ENCODE assay signal across 15 cellular contexts in the genomic region with DNA sequence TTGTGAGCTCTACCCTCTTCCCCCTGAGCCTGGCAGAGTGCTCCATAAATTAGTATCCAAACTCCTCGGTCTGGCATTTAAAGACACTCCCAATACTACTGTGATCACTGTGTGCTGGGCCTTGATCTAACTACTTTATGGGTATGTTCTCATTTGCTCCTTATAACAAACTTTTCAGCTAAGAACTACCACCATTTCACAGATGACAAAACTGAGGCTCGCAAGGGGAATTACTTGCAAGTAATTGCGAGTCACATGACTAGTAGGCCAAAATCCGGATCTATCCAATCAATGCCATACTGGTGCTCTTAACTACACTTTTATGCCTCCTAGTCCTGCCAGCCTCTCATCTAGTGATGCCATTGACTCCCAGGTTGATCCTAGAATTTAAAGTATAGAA. TPM values are rescaled to one million over a fixed set of nuclear protein-coding genes. Genes with fewer than 3 reads are reported as not detected.
DNase-seq lines count a peak whose midpoint lies in the region; ATAC-seq and TF ChIP-seq lines count a peak whose summit lies in the region.
"Had no signal": no experiment of that assay in that cellular context is flagged by ENCODE, and none has a peak within 500 bp of the region (broad histone marks: within the 10 kb centered on the region; RNA-seq: fewer than 3 reads in every experiment).

No MANE protein-coding gene starts in this region.

- WGBS in SK-N-SH (ENCODE audit: low lambda C conversion rate), result 99% methylated on average over 4 of the region's 4 CpGs
- WGBS in stomach, 5 donors, result 92 to 96% (median 95%) methylated on average over 4 of the region's 4 CpGs

- TF ChIP-seq CTCF in HEK293 (tag by site-specific recombination; IDR thresholded peaks at IDR 0.05), result no peak
- no peak for TF ChIP-seq CTCF in SK-N-SH (IDR thresholded peaks at IDR 0.05)
- TF ChIP-seq CTCF in stomach (IDR thresholded peaks at IDR 0.05), result no peak

- no peak overlapping the region for H3K4me3 Mint-ChIP-seq in activated naive CD4-positive, alpha-beta T cell treated with anti-CD3 and anti-CD28 coated beads for 36 hours
- H3K4me3 Mint-ChIP-seq in central memory CD8-positive, alpha-beta T cell, result no peak overlapping the region
- H3K4me3 Mint-ChIP-seq in stimulated activated effector memory CD8-positive, alpha-beta T cell treated with anti-CD3 and anti-CD28 coated beads, Interleukin-12 subunit alpha, Interleukin-12 subunit beta, amount 100 ng/mL, for 72 hours, result no peak overlapping the region
- H3K4me3 Mint-ChIP-seq: B cell, H9 had no signal

- POLR2A ChIA-PET in HEK293 (lab: Yijun Ruan, JAX) (no interaction called here), SK-N-SH (lab: Yijun Ruan, JAX) (no interaction called here)

- no peaks in the 10 kb centered on the region for H4K20me1 ChIP-seq in SK-N-SH (ENCODE audit: insufficient read depth)

- peaks cover 11% of the 10 kb centered on the region for H3F3A ChIP-seq in SK-N-SH (replicated peaks; ENCODE audit: insufficient read depth)

- H3K4me1 ChIP-seq in HEK293 (ENCODE audit: control insufficient read depth, insufficient read depth, low read length) (peaks cover 7% of the 10 kb centered on the region), SK-N-SH (ENCODE audit: control insufficient read depth in 1 of 2, insufficient read depth in 2 of 2, low read depth in 1 of 2, low read length in 1 of 2) (peaks cover 6 to 12% of the 10 kb centered on the region in 2 experiments; a peak in 3 of 4 replicates), stomach (peaks cover 6 to 22% (median 18%) of the 10 kb centered on the region in 4 donors)

- DNase-seq in activated naive CD4-positive, alpha-beta T cell treated with anti-CD3 and anti-CD28 coated beads, Interleukin-2, amount 50 U/mL, for 72 hours (ENCODE audit: low spot score in 2 of 2), result no peak
- DNase-seq in activated naive CD4-positive, alpha-beta T cell treated with anti-CD3 and anti-CD28 coated beads for 36 hours, result no peak
- DNase-seq in central memory CD8-positive, alpha-beta T cell (ENCODE audit: low spot score in 2 of 2), result no peak
- DNase-seq in stimulated activated effector memory CD8-positive, alpha-beta T cell treated with anti-CD3 and anti-CD28 coated beads, Interleukin-12 subunit alpha, Interleukin-12 subunit beta, amount 100 ng/mL, for 72 hours (ENCODE audit: low spot score in 2 of 2), result no peak
- no peak for DNase-seq in SK-N-SH
- no peak for DNase-seq in stomach
- DNase-seq: C1 segment of cervical spinal cord; Caco-2; CD4-positive, alpha-beta memory T cell; DND-41; GDM1; GOT3; H9 had no signal

- no peak overlapping the region for H3K4me2 ChIP-seq in SK-N-SH

- no peaks in the 10 kb centered on the region for H3K27me3 Mint-ChIP-seq in activated naive CD4-positive, alpha-beta T cell treated with anti-CD3 and anti-CD28 coated beads for 36 hours (ENCODE audit: low read depth)
- no peaks in the 10 kb centered on the region for H3K27me3 Mint-ChIP-seq in central memory CD8-positive, alpha-beta T cell
- H3K27me3 Mint-ChIP-seq: B cell; CD4-positive, alpha-beta memory T cell had no signal

- H3K27me3 ChIP-seq in SK-N-SH (ENCODE audit: insufficient read depth), result no peaks in the 10 kb centered on the region
- H3K27me3 ChIP-seq in stomach, result no peaks in the 10 kb centered on the region

- H3K4me3 ChIP-seq in HEK293 (ENCODE audit: low read depth, low read length) (no peak overlapping the region), SK-N-SH (ENCODE audit: low read depth in 2 of 2, low read length in 1 of 2) (no peak overlapping the region), stomach (no peak overlapping the region)

- CTCF ChIA-PET in activated naive CD4-positive, alpha-beta T cell treated with anti-CD3 and anti-CD28 coated beads for 36 hours (lab: Charles Lee), result no interaction called here
- CTCF ChIA-PET in HEK293 (lab: Yijun Ruan, JAX) (interaction anchor here (0.6 kb wide), 1 partner anchor 19 kb away, joined by 3 read pairs; no protein-coding TSS in a partner anchor), SK-N-SH (lab: Yijun Ruan, JAX) (interaction anchor here (0.9 kb wide), 1 partner anchor 26 kb away, joined by 3 read pairs; no protein-coding TSS in a partner anchor)

- H2AFZ ChIP-seq in SK-N-SH (ENCODE audit: low read depth), result no peak overlapping the region

- peaks cover 28% of the 10 kb centered on the region for H3K4me1 Mint-ChIP-seq in activated naive CD4-positive, alpha-beta T cell treated with anti-CD3 and anti-CD28 coated beads for 36 hours (ENCODE audit: low read depth)
- peaks cover 30% of the 10 kb centered on the region for H3K4me1 Mint-ChIP-seq in central memory CD8-positive, alpha-beta T cell
- peaks cover 27% of the 10 kb centered on the region for H3K4me1 Mint-ChIP-seq in stimulated activated effector memory CD8-positive, alpha-beta T cell treated with anti-CD3 and anti-CD28 coated beads, Interleukin-12 subunit alpha, Interleukin-12 subunit beta, amount 100 ng/mL, for 72 hours

- peaks cover 51% of the 10 kb centered on the region for H3K79me2 ChIP-seq in SK-N-SH (ENCODE audit: insufficient read depth)

- TF ChIP-seq RAD21 in SK-N-SH (IDR thresholded peaks at IDR 0.05; ENCODE audit: low read length), result no peak

- no peak for TF ChIP-seq POLR2A in stomach (IDR thresholded peaks at IDR 0.05)

- H3K27ac ChIP-seq in HEK293 (ENCODE audit: extremely low read depth, low read depth, low read length) (no peak overlapping the region), SK-N-SH (ENCODE audit: low read depth in 2 of 2, low read length in 1 of 2) (no peak overlapping the region), stomach (no peak overlapping the region)

- intact Hi-C loops in activated naive CD4-positive, alpha-beta T cell treated with anti-CD3 and anti-CD28 coated beads for 36 hours (cut with micrococcal nuclease), result loop anchor here (5.0 kb wide), 1 partner anchor 808 kb away; a partner anchor contains a TSS
- intact Hi-C loops in stomach (cut with DNase I; ENCODE audit: low total_unique reads), result no loop called here

- H3K36me3 ChIP-seq in HEK293 (ENCODE audit: control insufficient read depth in 2 of 2, insufficient read depth in 1 of 2, low read length in 2 of 2) (peaks cover 26 to 56% of the 10 kb centered on the region in 2 experiments; a peak in 2 of 3 replicates), SK-N-SH (replicated peaks in 1 of 2; ENCODE audit: control insufficient read depth in 1 of 2, insufficient read depth in 2 of 2, low read length in 1 of 2) (peaks cover 33 to 35% of the 10 kb centered on the region in 2 experiments), stomach (peaks cover 15 to 55% (median 47%) of the 10 kb centered on the region in 4 donors)

- TF ChIP-seq EP300 in SK-N-SH (IDR thresholded peaks at IDR 0.05; ENCODE audit: borderline replicate concordance in 1 of 2, low read depth in 1 of 2, low read length in 1 of 2) (no peak), stomach (IDR thresholded peaks at IDR 0.05) (no peak)

- H3K27ac Mint-ChIP-seq in activated naive CD4-positive, alpha-beta T cell treated with anti-CD3 and anti-CD28 coated beads, Interleukin-2, amount 50 U/mL, for 72 hours, result peak overlapping the region; percentile 23 to 44
- H3K27ac Mint-ChIP-seq in activated naive CD4-positive, alpha-beta T cell treated with anti-CD3 and anti-CD28 coated beads for 36 hours, result no peak overlapping the region
- peak overlapping the region; percentile 3 for H3K27ac Mint-ChIP-seq in central memory CD8-positive, alpha-beta T cell (ENCODE audit: low read depth)
- peak overlapping the region; percentile 77 for H3K27ac Mint-ChIP-seq in stimulated activated effector memory CD8-positive, alpha-beta T cell treated with anti-CD3 and anti-CD28 coated beads, Interleukin-12 subunit alpha, Interleukin-12 subunit beta, amount 100 ng/mL, for 72 hours
- H3K27ac Mint-ChIP-seq: B cell, H9 had no signal

- no peaks in the 10 kb centered on the region for H3K9me3 Mint-ChIP-seq in activated naive CD4-positive, alpha-beta T cell treated with anti-CD3 and anti-CD28 coated beads, Interleukin-2, amount 50 U/mL, for 72 hours
- H3K9me3 Mint-ChIP-seq in activated naive CD4-positive, alpha-beta T cell treated with anti-CD3 and anti-CD28 coated beads for 36 hours, result no peaks in the 10 kb centered on the region
- H3K9me3 Mint-ChIP-seq in central memory CD8-positive, alpha-beta T cell, result no peaks in the 10 kb centered on the region
- no peaks in the 10 kb centered on the region for H3K9me3 Mint-ChIP-seq in stimulated activated effector memory CD8-positive, alpha-beta T cell treated with anti-CD3 and anti-CD28 coated beads, Interleukin-12 subunit alpha, Interleukin-12 subunit beta, amount 100 ng/mL, for 72 hours
- H3K9me3 Mint-ChIP-seq: CD4-positive, alpha-beta memory T cell had no signal

- H3K9ac ChIP-seq in SK-N-SH, result no peak overlapping the region

- no peaks in the 10 kb centered on the region for H3K9me2 ChIP-seq in SK-N-SH

- H3K9me3 ChIP-seq in HEK293 (ENCODE audit: control insufficient read depth, insufficient read depth, low read depth, low read length) (no peaks in the 10 kb centered on the region), SK-N-SH (no peaks in the 10 kb centered on the region), stomach (no peaks in the 10 kb centered on the region)
- H3K9me3 ChIP-seq: Caco-2 had no signal

- H3K36me3 Mint-ChIP-seq in activated naive CD4-positive, alpha-beta T cell treated with anti-CD3 and anti-CD28 coated beads, Interleukin-2, amount 50 U/mL, for 72 hours, result peaks cover 5 to 9% of the 10 kb centered on the region in 2 donors
- peaks cover 27% of the 10 kb centered on the region for H3K36me3 Mint-ChIP-seq in activated naive CD4-positive, alpha-beta T cell treated with anti-CD3 and anti-CD28 coated beads for 36 hours (ENCODE audit: low read depth)
- H3K36me3 Mint-ChIP-seq in central memory CD8-positive, alpha-beta T cell (ENCODE audit: insufficient read depth), result peaks cover 33% of the 10 kb centered on the region
- H3K36me3 Mint-ChIP-seq in stimulated activated effector memory CD8-positive, alpha-beta T cell treated with anti-CD3 and anti-CD28 coated beads, Interleukin-12 subunit alpha, Interleukin-12 subunit beta, amount 100 ng/mL, for 72 hours, result peaks cover 59% of the 10 kb centered on the region

- no peak for ATAC-seq in activated naive CD4-positive, alpha-beta T cell treated with anti-CD3 and anti-CD28 coated beads, Interleukin-2, amount 50 U/mL, for 72 hours
- ATAC-seq in central memory CD8-positive, alpha-beta T cell (replicated peaks; ENCODE audit: extremely low read depth, poor library complexity, severe bottlenecking), result no peak
- no peak for ATAC-seq in stimulated activated effector memory CD8-positive, alpha-beta T cell treated with anti-CD3 and anti-CD28 coated beads, Interleukin-12 subunit alpha, Interleukin-12 subunit beta, amount 100 ng/mL, for 72 hours

RNA-seq across cellular contexts. Expression of a gene that starts 3.6 kb away (rescaled TPM):
- total RNA-seq in activated naive CD4-positive, alpha-beta T cell treated with anti-CD3 and anti-CD28 coated beads, Interleukin-2, amount 50 U/mL, for 72 hours, result 10 to 100 TPM; 50.8 to 82.9 TPM
- 10 to 100 TPM; 54.8 to 55.1 TPM for total RNA-seq in activated naive CD4-positive, alpha-beta T cell treated with anti-CD3 and anti-CD28 coated beads for 36 hours
- 95.9 and 141 TPM in 2 replicates for polyA plus RNA-seq in SK-N-SH (2012; rRNA removed)
- 64.7 and 68.6 TPM in 2 replicates for polyA plus RNA-seq in SK-N-SH (2012; cell fraction: cytosol; rRNA removed)
- polyA plus RNA-seq in SK-N-SH (2012; cell fraction: nucleus; rRNA removed), result 373 and 391 TPM in 2 replicates
- total RNA-seq in stomach, result 100 to 1,000 TPM in 1 of 5 donors, 10 to 100 TPM in 4; 19.3 to 123 (median 54.9) TPM
- 10 to 100 TPM; 18.2 to 31.6 (median 21.8) TPM for polyA plus RNA-seq in stomach

RNA-seq across cellular contexts. Expression of a gene that starts 30.9 kb away (rescaled TPM):
- 10 to 100 TPM; 64.3 to 74.7 TPM for total RNA-seq in activated naive CD4-positive, alpha-beta T cell treated with anti-CD3 and anti-CD28 coated beads, Interleukin-2, amount 50 U/mL, for 72 hours
- 10 to 100 TPM; 67.5 to 69.6 TPM for total RNA-seq in activated naive CD4-positive, alpha-beta T cell treated with anti-CD3 and anti-CD28 coated beads for 36 hours
- 86.3 and 109 TPM in 2 replicates for polyA plus RNA-seq in SK-N-SH (2012; rRNA removed)
- 79.9 and 94.6 TPM in 2 replicates for polyA plus RNA-seq in SK-N-SH (2012; cell fraction: cytosol; rRNA removed)
- 71.3 and 88.5 TPM in 2 replicates for polyA plus RNA-seq in SK-N-SH (2012; cell fraction: nucleus; rRNA removed)
- 10 to 100 TPM in 4 of 5 donors, 1 to 10 TPM in 1; 7.1 to 58.9 (median 24.4) TPM for total RNA-seq in stomach
- 10 to 100 TPM; 23.1 to 37.3 (median 30.7) TPM for polyA plus RNA-seq in stomach

RNA-seq across cellular contexts. Expression of a gene that starts 53.4 kb away (rescaled TPM):
- 10 to 100 TPM; 30.6 to 45.0 TPM for total RNA-seq in activated naive CD4-positive, alpha-beta T cell treated with anti-CD3 and anti-CD28 coated beads, Interleukin-2, amount 50 U/mL, for 72 hours
- total RNA-seq in activated naive CD4-positive, alpha-beta T cell treated with anti-CD3 and anti-CD28 coated beads for 36 hours, result 10 to 100 TPM; 29.8 to 30.0 TPM
- polyA plus RNA-seq in SK-N-SH (2012; rRNA removed), result 43.8 and 44.1 TPM in 2 replicates
- 43.2 and 47.6 TPM in 2 replicates for polyA plus RNA-seq in SK-N-SH (2012; cell fraction: cytosol; rRNA removed)
- 25.8 and 32.0 TPM in 2 replicates for polyA plus RNA-seq in SK-N-SH (2012; cell fraction: nucleus; rRNA removed)
- 10 to 100 TPM; 16.9 to 37.6 (median 20.3) TPM for total RNA-seq in stomach
- 1 to 10 TPM; 5.8 to 8.4 (median 8.3) TPM for polyA plus RNA-seq in stomach
